1 cellular context compared by ENCODE assay signal in genomic region chr18:74831571-74832250, GRCh38.
TF ChIP-seq lines count a peak whose summit lies in the region.

No MANE protein-coding gene starts in this region.

TF ChIP-seq in GM23338, 12 proteins besides CTCF, POLR2A, EP300 and RAD21 (continued from another document):
- TF ChIP-seq ZNF462 (CRISPR knock-in tag; IDR thresholded peaks at IDR 0.05), result no peak
TF ChIP-seq in GM23338: peak in this region for 0.
